ENCODE assay signal across 15 cellular contexts in the genomic region with DNA sequence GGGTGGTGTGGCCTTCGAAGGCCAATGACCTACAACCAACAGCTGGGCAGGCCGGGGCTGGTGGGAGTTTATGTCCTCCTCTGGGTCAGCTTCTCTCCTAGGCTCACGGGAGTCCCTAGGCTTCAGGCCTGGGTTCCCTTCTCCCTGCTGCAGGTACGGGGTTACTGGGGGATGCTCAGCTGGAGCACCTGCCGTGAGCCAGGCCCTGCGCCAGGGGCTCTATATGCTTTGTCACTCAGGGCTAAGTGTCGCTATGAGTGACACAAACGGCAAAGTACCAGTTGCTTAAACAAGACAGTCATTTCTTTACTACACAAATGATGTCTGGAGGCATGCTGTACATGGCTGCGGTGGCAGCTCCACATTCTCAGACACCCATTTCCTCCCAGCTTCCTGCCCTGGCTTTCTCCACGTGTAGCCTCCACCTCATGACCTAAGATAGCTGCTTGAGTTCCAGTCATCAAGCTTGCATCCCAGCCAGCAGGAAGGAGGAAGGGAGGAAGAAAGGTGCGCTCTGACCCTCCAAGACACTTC. TPM values are rescaled to one million over a fixed set of nuclear protein-coding genes. Genes with fewer than 3 reads are reported as not detected.
DNase-seq lines count a peak whose midpoint lies in the region; ATAC-seq and TF ChIP-seq lines count a peak whose summit lies in the region.
"Had no signal": no experiment of that assay in that cellular context is flagged by ENCODE, and none has a peak within 500 bp of the region (broad histone marks: within the 10 kb centered on the region; RNA-seq: fewer than 3 reads in every experiment).

No MANE protein-coding gene starts in this region.

- ATAC-seq in GM19023 (IDR thresholded peaks at IDR 0.05; ENCODE audit: unreplicated experiment) (peak; percentile 45), HG02938 (IDR thresholded peaks at IDR 0.05; ENCODE audit: unreplicated experiment) (no peak)
- ATAC-seq: heart right ventricle had no signal

- no peaks in the 10 kb centered on the region for H3K9me3 ChIP-seq in A673 (ENCODE audit: low read depth, low read length, poor library complexity, severe bottlenecking)
- H3K9me3 ChIP-seq: heart right ventricle had no signal

- H3K27me3 ChIP-seq in layer of hippocampus (ENCODE audit: control insufficient read depth, insufficient read depth, low read length) (no peaks in the 10 kb centered on the region), A673 (replicated peaks; ENCODE audit: insufficient read depth, low read depth, low read length, poor library complexity) (no peaks in the 10 kb centered on the region)
- H3K27me3 ChIP-seq: heart right ventricle had no signal

- no peaks in the 10 kb centered on the region for H3K36me3 ChIP-seq in A673 (ENCODE audit: insufficient read depth, low read length, poor library complexity, severe bottlenecking)
- H3K36me3 ChIP-seq: heart right ventricle had no signal

- no TSS peak for BruUV-seq in A673 (replicated peaks; lab: Mats Ljungman, UMichigan)

- peak; percentile 53 for DNase-seq in GM10248 (ENCODE audit: extremely low spot score)
- DNase-seq in UCSD-AML1 (lab: John Stamatoyannopoulos, UW; ENCODE audit: unreplicated experiment): no peak
- no peak for DNase-seq in NCI-H2107 treated with DMSO at 0.1 percent for 48 hours (lab: John Stamatoyannopoulos, UW; ENCODE audit: unreplicated experiment)
- DNase-seq in A673 (ENCODE audit: low spot score): no peak
- DNase-seq: effector CD4-positive, alpha-beta T cell; heart right ventricle; NCI-H1092 treated with DMSO at 0.1 percent for 48 hours; NCI-H748 treated with DMSO at 0.1 percent for 48 hours had no signal

- no peak overlapping the region for H3K4me3 Mint-ChIP-seq in T-helper 1 cell treated with Interleukin-12 subunit alpha and Interleukin-12 subunit beta and Interleukin-4 antibody, amounts not matched to agents 30 μg/mL and 1 μg/mL, for 36 hours
- H3K4me3 Mint-ChIP-seq: activated naive CD8-positive, alpha-beta T cell; memory B cell had no signal

- no peak overlapping the region for H3K4me3 ChIP-seq in A673 (ENCODE audit: low read depth, low read length, poor library complexity, severe bottlenecking)
- H3K4me3 ChIP-seq: heart right ventricle had no signal

- no peaks in the 10 kb centered on the region for H3K36me3 Mint-ChIP-seq in T-helper 1 cell treated with Interleukin-12 subunit alpha and Interleukin-12 subunit beta and Interleukin-4 antibody, amounts not matched to agents 30 μg/mL and 1 μg/mL, for 36 hours (ENCODE audit: low read depth)
- H3K36me3 Mint-ChIP-seq: activated naive CD8-positive, alpha-beta T cell; memory B cell had no signal

- no peaks in the 10 kb centered on the region for H3K4me1 ChIP-seq in A673 (ENCODE audit: insufficient read depth, low read length, poor library complexity, severe bottlenecking)

- no peak for TF ChIP-seq CTCF in GM10248 (IDR thresholded peaks at IDR 0.05; ENCODE audit: control extremely low read depth, extremely low read depth, low read depth, missing control alignments)
- TF ChIP-seq CTCF in A673 (conservative IDR thresholded peaks at IDR 0.05; ENCODE audit: low read depth, low read length): no peak

- H3K27ac Mint-ChIP-seq in T-helper 1 cell treated with Interleukin-12 subunit alpha and Interleukin-12 subunit beta and Interleukin-4 antibody, amounts not matched to agents 30 μg/mL and 1 μg/mL, for 36 hours: peak overlapping the region; percentile 86
- H3K27ac Mint-ChIP-seq: activated naive CD8-positive, alpha-beta T cell; memory B cell; progenitor cell of endocrine pancreas had no signal

- peaks cover 28% of the 10 kb centered on the region for H3K4me1 Mint-ChIP-seq in T-helper 1 cell treated with Interleukin-12 subunit alpha and Interleukin-12 subunit beta and Interleukin-4 antibody, amounts not matched to agents 30 μg/mL and 1 μg/mL, for 36 hours (ENCODE audit: low read depth)

- no peaks in the 10 kb centered on the region for H3K9me3 Mint-ChIP-seq in T-helper 1 cell treated with Interleukin-12 subunit alpha and Interleukin-12 subunit beta and Interleukin-4 antibody, amounts not matched to agents 30 μg/mL and 1 μg/mL, for 36 hours
- H3K9me3 Mint-ChIP-seq: memory B cell had no signal

- intact Hi-C loops in A673 (cut with micrococcal nuclease; ENCODE audit: unreplicated experiment): loop anchor here (10.0 kb wide), 2 partner anchors 408 to 808 kb away; no protein-coding TSS in a partner anchor

- H3K27ac ChIP-seq in layer of hippocampus (ENCODE audit: low read depth, low read length) (peak overlapping the region; percentile 21), A673 (ENCODE audit: low read depth, low read length, poor library complexity, severe bottlenecking) (no peak overlapping the region)
- H3K27ac ChIP-seq: heart right ventricle had no signal

- POLR2A ChIA-PET in GM10248 (lab: Yijun Ruan, JAX): no interaction called here
- POLR2A ChIA-PET in A673 (lab: Charles Lee; ENCODE audit: low non-redundant PET): no interaction called here

- CTCF ChIA-PET in GM10248 (lab: Yijun Ruan, JAX): interaction anchor here (1.0 to 1.8 kb wide), 4 partner anchors 27 to 410 kb away, joined by 3 to 6 read pairs (median 4); no protein-coding TSS in a partner anchor
- CTCF ChIA-PET in A673 (lab: Charles Lee): no interaction called here

- H3K27me3 Mint-ChIP-seq in T-helper 1 cell treated with Interleukin-12 subunit alpha and Interleukin-12 subunit beta and Interleukin-4 antibody, amounts not matched to agents 30 μg/mL and 1 μg/mL, for 36 hours (ENCODE audit: low read depth): no peaks in the 10 kb centered on the region
- H3K27me3 Mint-ChIP-seq: activated naive CD8-positive, alpha-beta T cell; progenitor cell of endocrine pancreas had no signal

RNA-seq across cellular contexts. Expression of a gene that starts 22.5 kb away (rescaled TPM):
- 9.2 and 13.7 TPM in 2 replicates for total RNA-seq in A673 (2021)

RNA-seq across cellular contexts. Expression of a gene that starts 27.4 kb away (rescaled TPM):
- 9.6 and 11.8 TPM in 2 replicates for total RNA-seq in A673 (2021)
